ENCODE assay signal across 25 cellular contexts in the genomic region with DNA sequence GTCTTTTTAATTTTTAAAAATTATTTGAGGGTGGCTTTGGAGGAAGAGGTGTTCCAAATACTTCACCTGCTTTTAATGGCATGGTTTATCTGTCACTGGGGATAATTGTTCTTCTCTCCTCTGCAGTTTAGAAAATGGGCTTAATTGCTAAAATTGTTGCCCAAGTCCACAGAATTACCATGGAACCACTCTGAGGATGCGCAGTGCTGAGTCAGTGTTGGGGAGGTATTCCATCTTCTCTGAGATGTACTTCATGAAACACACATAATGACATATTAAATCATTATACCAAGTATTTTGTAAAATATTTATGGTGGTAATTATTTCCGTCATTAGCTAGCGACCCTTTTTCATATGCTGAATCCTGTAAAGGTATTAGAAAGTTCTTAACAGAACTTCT. TPM values are rescaled to one million over a fixed set of nuclear protein-coding genes. Genes with fewer than 3 reads are reported as not detected.
"Had no signal": no experiment of that assay in that cellular context is flagged by ENCODE, and none has a peak within 500 bp of the region (broad histone marks: within the 10 kb centered on the region; RNA-seq: fewer than 3 reads in every experiment).

No MANE protein-coding gene starts in this region.

- H3K4me1 Mint-ChIP-seq: activated CD4-positive, alpha-beta T cell treated with anti-CD3 and anti-CD28 coated beads for 36 hours; naive thymus-derived CD4-positive, alpha-beta T cell; T-cell had no signal

- H3K4me3 ChIP-seq: adrenal gland, body of pancreas, esophagus squamous epithelium, hepatocyte, pancreas, prostate gland, right atrium auricular region, spleen, tibial nerve had no signal

- H3K4me3 Mint-ChIP-seq: activated CD4-positive, alpha-beta T cell treated with anti-CD3 and anti-CD28 coated beads for 36 hours; activated naive CD8-positive, alpha-beta T cell; naive thymus-derived CD4-positive, alpha-beta T cell; T-cell; T-helper 2 cell treated with Interferon-gamma antibody and Interleukin-4, amounts not matched to agents 5 μg/mL and 100 μg/mL, for 36 hours had no signal

- H3K9me3 Mint-ChIP-seq: naive thymus-derived CD4-positive, alpha-beta T cell; T-cell; T-helper 2 cell treated with Interferon-gamma antibody and Interleukin-4, amounts not matched to agents 5 μg/mL and 100 μg/mL, for 36 hours had no signal

- H3K27me3 ChIP-seq: adrenal gland, body of pancreas, esophagus squamous epithelium, hepatocyte, pancreas, right atrium auricular region, spleen, tibial nerve had no signal

- ATAC-seq: activated CD4-positive, alpha-beta T cell treated with anti-CD3 and anti-CD28 coated beads for 36 hours; body of pancreas; left ventricle myocardium superior; naive thymus-derived CD4-positive, alpha-beta T cell; pancreas; T-cell had no signal

- DNase-seq: activated CD4-positive, alpha-beta T cell treated with anti-CD3 and anti-CD28 coated beads for 36 hours; activated CD4-positive, CD25-positive, alpha-beta regulatory T cell; activated effector memory CD4-positive, alpha-beta T cell treated with Interleukin-2 at 50 U/mL for 16 hours; activated naive CD4-positive, alpha-beta T cell treated with Interleukin-2 at 50 U/mL for 16 hours; adrenal gland; aorta; body of pancreas; dermis blood vessel endothelial cell; effector CD4-positive, alpha-beta T cell; esophagus squamous epithelium; islet precursor cell; left ventricle myocardium superior; naive thymus-derived CD4-positive, alpha-beta T cell; pancreas; spleen; stimulated activated naive CD4-positive, alpha-beta T cell treated with Interleukin-2 at 50 U/mL for 16 hours; T-cell had no signal

- H3K4me1 ChIP-seq: adrenal gland, body of pancreas, esophagus squamous epithelium, pancreas, prostate gland, right atrium auricular region, spleen, tibial nerve had no signal

- H3K9me3 ChIP-seq: adrenal gland, body of pancreas, esophagus squamous epithelium, pancreas, prostate gland, right atrium auricular region, spleen, tibial nerve had no signal

- H3K36me3 Mint-ChIP-seq: activated naive CD8-positive, alpha-beta T cell; T-cell had no signal

- H3K27ac ChIP-seq: adrenal gland, body of pancreas, pancreas, prostate gland, right atrium auricular region, spleen, tibial nerve had no signal

- H3K36me3 ChIP-seq: adrenal gland, esophagus squamous epithelium, pancreas, prostate gland, right atrium auricular region, spleen, tibial nerve had no signal

- H3K27ac Mint-ChIP-seq: activated CD4-positive, alpha-beta T cell treated with anti-CD3 and anti-CD28 coated beads for 36 hours; naive thymus-derived CD4-positive, alpha-beta T cell; T-cell; T-helper 2 cell treated with Interferon-gamma antibody and Interleukin-4, amounts not matched to agents 5 μg/mL and 100 μg/mL, for 36 hours had no signal

RNA-seq across cellular contexts. Expression of gene ASB5, which starts 8.0 kb away (rescaled TPM):
- total RNA-seq: activated CD4-positive, alpha-beta T cell treated with anti-CD3 and anti-CD28 coated beads for 36 hours; aorta; body of pancreas; dermis blood vessel endothelial cell; lung microvascular endothelial cell; naive thymus-derived CD4-positive, alpha-beta T cell; pancreas; spleen; T-cell; tibial nerve had no signal
- polyA plus RNA-seq: naive thymus-derived CD4-positive, alpha-beta T cell; neural cell had no signal
